27 cellular contexts compared by ENCODE assay signal in genomic region chr7:127551941-127552340, GRCh38.
"Had no signal": no experiment of that assay in that cellular context is flagged by ENCODE, and none has a peak within 500 bp of the region (broad histone marks: within the 10 kb centered on the region; RNA-seq: fewer than 3 reads in every experiment).

No MANE protein-coding gene starts in this region.

- H3K36me3 Mint-ChIP-seq: stimulated activated effector memory CD8-positive, alpha-beta T cell treated with anti-CD3 and anti-CD28 coated beads, Interleukin-12 subunit alpha, Interleukin-12 subunit beta, amount 100 ng/mL, for 72 hours; type B pancreatic cell had no signal

- H3K27me3 ChIP-seq: stomach, suprapubic skin, testis, thyroid gland, tibial artery, tibial nerve, transverse colon, upper lobe of left lung, upper lobe of right lung, uterus, vagina had no signal

- H3K27ac ChIP-seq: stomach, suprapubic skin, testis, thoracic aorta, thyroid gland, tibial artery, tibial nerve, transverse colon, upper lobe of left lung, upper lobe of right lung, uterus, vagina had no signal

- H3K9me3 Mint-ChIP-seq: stimulated activated effector memory CD8-positive, alpha-beta T cell treated with anti-CD3 and anti-CD28 coated beads, Interleukin-12 subunit alpha, Interleukin-12 subunit beta, amount 100 ng/mL, for 72 hours had no signal

- H3K27me3 Mint-ChIP-seq: stimulated activated naive CD8-positive, alpha-beta T cell treated with anti-CD3 and anti-CD28 coated beads, Interleukin-15, amount 100 ng/mL, for 72 hours had no signal

- H3K27ac Mint-ChIP-seq: stimulated activated effector memory CD8-positive, alpha-beta T cell treated with anti-CD3 and anti-CD28 coated beads, Interleukin-12 subunit alpha, Interleukin-12 subunit beta, amount 100 ng/mL, for 72 hours; stimulated activated memory B cell treated with anti-CD40 and anti-IgM and Interleukin-4, amounts not matched to agents 10 μg/mL and 1 μg/mL and 100 μg/mL, for 72 hours; stimulated activated naive B cell treated with anti-CD40 and anti-IgM and Interleukin-4, amounts not matched to agents 10 μg/mL and 1 μg/mL and 100 μg/mL, for 72 hours; stimulated activated naive CD8-positive, alpha-beta T cell treated with anti-CD3 and anti-CD28 coated beads, Interleukin-15, amount 100 ng/mL, for 72 hours; stimulated activated naive CD8-positive, alpha-beta T cell treated with anti-CD3 and anti-CD28 coated beads, Interleukin-15, Interleukin-2, amounts not matched to agents 100 ng/mL and 50 ng/mL, for 24 hours; type B pancreatic cell had no signal

- H3K4me1 Mint-ChIP-seq: stimulated activated effector memory CD8-positive, alpha-beta T cell treated with anti-CD3 and anti-CD28 coated beads, Interleukin-12 subunit alpha, Interleukin-12 subunit beta, amount 100 ng/mL, for 72 hours; stimulated activated memory B cell treated with anti-CD40 and anti-IgM and Interleukin-4, amounts not matched to agents 10 μg/mL and 1 μg/mL and 100 μg/mL, for 72 hours; stimulated activated naive B cell treated with anti-CD40 and anti-IgM and Interleukin-4, amounts not matched to agents 10 μg/mL and 1 μg/mL and 100 μg/mL, for 72 hours; stimulated activated naive CD8-positive, alpha-beta T cell treated with anti-CD3 and anti-CD28 coated beads, Interleukin-15, amount 100 ng/mL, for 72 hours had no signal

- H3K4me3 Mint-ChIP-seq: stimulated activated effector memory CD8-positive, alpha-beta T cell treated with anti-CD3 and anti-CD28 coated beads, Interleukin-12 subunit alpha, Interleukin-12 subunit beta, amount 100 ng/mL, for 72 hours; stimulated activated memory B cell treated with anti-CD40 and anti-IgM and Interleukin-4, amounts not matched to agents 10 μg/mL and 1 μg/mL and 100 μg/mL, for 72 hours; stimulated activated naive B cell treated with anti-CD40 and anti-IgM and Interleukin-4, amounts not matched to agents 10 μg/mL and 1 μg/mL and 100 μg/mL, for 72 hours; stimulated activated naive CD8-positive, alpha-beta T cell treated with anti-CD3 and anti-CD28 coated beads, Interleukin-15, amount 100 ng/mL, for 72 hours; stimulated activated naive CD8-positive, alpha-beta T cell treated with anti-CD3 and anti-CD28 coated beads, Interleukin-15, Interleukin-2, amounts not matched to agents 100 ng/mL and 50 ng/mL, for 24 hours; type B pancreatic cell had no signal

- H3K9me3 ChIP-seq: stomach, suprapubic skin, testis, thoracic aorta, thyroid gland, tibial artery, tibial nerve, transverse colon, upper lobe of left lung, upper lobe of right lung, uterus, vagina had no signal

- H3K4me1 ChIP-seq: stomach, suprapubic skin, testis, tibial artery, tibial nerve, transverse colon, upper lobe of left lung, upper lobe of right lung, uterus, vagina had no signal

- DNase-seq: stimulated activated CD4-positive, alpha-beta T cell treated with anti-CD3 and anti-CD28 coated beads, Interleukin-2, amount 100 ng/mL, for 48 hours; stimulated activated CD4-positive, alpha-beta T cell treated with anti-CD3 and anti-CD28 coated beads, Interleukin-4, amount 100 ng/mL, for 1 hour; stimulated activated CD4-positive, alpha-beta T cell treated with anti-CD3 and anti-CD28 coated beads, Interleukin-4, amount 100 ng/mL, for 24 hours; stimulated activated CD4-positive, alpha-beta T cell treated with anti-CD3 and anti-CD28 coated beads, Interleukin-4, amount 100 ng/mL, for 4 hours; stimulated activated CD8-positive, alpha-beta memory T cell treated with anti-CD3 and anti-CD28 coated beads, Interleukin-4, amount 100 ng/mL, for 48 hours; stimulated activated naive B cell treated with anti-CD40 and anti-IgM and Interleukin-4, amounts not matched to agents 10 μg/mL and 1 μg/mL and 100 μg/mL, for 72 hours; stimulated activated naive CD4-positive, alpha-beta T cell; stimulated activated naive CD4-positive, alpha-beta T cell treated with Interleukin-2 at 50 U/mL for 16 hours; stimulated activated naive CD8-positive, alpha-beta T cell treated with anti-CD3 and anti-CD28 coated beads, Interleukin-15, amount 100 ng/mL, for 72 hours; stimulated activated naive CD8-positive, alpha-beta T cell treated with anti-CD3 and anti-CD28 coated beads, Interleukin-15, Interleukin-2, amounts not matched to agents 100 U/mL and 50 U/mL, for 24 hours; stomach; substantia nigra; testis; thyroid gland; tibial artery; transverse colon; upper lobe of left lung; upper lobe of right lung; uterus had no signal

- H3K4me3 ChIP-seq: stomach, suprapubic skin, testis, thoracic aorta, thyroid gland, tibial artery, tibial nerve, transverse colon, upper lobe of left lung, upper lobe of right lung, uterus, vagina had no signal

- H3K36me3 ChIP-seq: stomach, suprapubic skin, thoracic aorta, thyroid gland, tibial artery, tibial nerve, transverse colon, upper lobe of left lung, upper lobe of right lung, uterus, vagina had no signal
